8 cellular contexts compared by ENCODE assay signal in the genomic region with DNA sequence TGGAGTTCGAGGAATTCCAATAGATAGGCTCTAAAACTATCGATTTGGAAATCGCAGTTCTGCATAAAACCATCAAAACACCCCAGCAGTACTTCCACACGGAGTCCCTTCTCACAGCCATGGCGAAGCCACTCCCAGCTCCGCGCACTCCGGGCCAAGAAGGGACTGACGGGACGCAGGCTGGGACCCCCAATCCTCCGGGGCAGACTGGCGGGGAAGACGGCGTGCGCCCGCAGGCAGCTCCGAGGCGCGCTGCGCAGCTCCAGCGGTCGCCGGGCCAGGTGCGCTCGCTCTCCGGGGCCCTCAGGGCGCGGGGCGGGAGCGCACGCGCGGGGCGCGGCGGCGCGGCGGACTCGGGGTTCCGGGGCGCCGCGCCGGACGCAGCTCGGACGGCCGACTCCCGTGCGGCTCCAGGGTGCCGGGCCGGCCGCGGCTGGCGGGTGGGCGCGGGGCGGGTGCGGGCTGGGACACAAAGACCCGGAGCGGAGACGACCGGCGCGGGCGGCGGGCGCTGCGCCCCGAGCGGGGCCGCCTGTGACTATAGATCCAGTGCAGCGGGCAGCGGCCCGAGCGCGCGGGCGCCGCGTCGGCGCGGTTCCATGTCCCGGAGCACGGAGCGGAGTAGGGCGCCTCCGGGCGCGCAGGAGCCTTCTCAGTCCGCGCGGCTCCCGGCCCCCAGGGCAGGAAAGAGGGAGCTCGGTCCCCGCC. TPM values are rescaled to one million over a fixed set of nuclear protein-coding genes. Genes with fewer than 3 reads are reported as not detected.
DNase-seq lines count a peak whose midpoint lies in the region; ATAC-seq, FAIRE-seq and TF ChIP-seq lines count a peak whose summit lies in the region.

No MANE protein-coding gene starts in this region.

- no peak overlapping the region for H2AK5ac ChIP-seq in neuronal stem cell (ENCODE audit: low read depth, low read length)

- H2BK5ac ChIP-seq in neuronal stem cell (ENCODE audit: low read length) = peak overlapping the region; percentile 84

- H3K14ac ChIP-seq in neuronal stem cell (ENCODE audit: low read length) = peak overlapping the region; percentile 97

- peak overlapping the region; percentile 96 for H3K18ac ChIP-seq in neuronal stem cell (ENCODE audit: low read length)

- no peaks in the 10 kb centered on the region for H3K27me3 ChIP-seq in neuronal stem cell (ENCODE audit: control insufficient read depth in 3 of 3, insufficient read depth in 3 of 3, low read depth in 1 of 3, low read length in 3 of 3)

- no peak overlapping the region for H3K27ac ChIP-seq in neuronal stem cell (replicated peaks; ENCODE audit: low read length)

- DNase-seq in activated T-cell treated with anti-CD3 and anti-CD28 coated beads, Interleukin-2, amount 50 U/mL, for 48 hours = peak; percentile 35 to 52
- DNase-seq in fibroblast of villous mesenchyme (ENCODE audit: low read depth) (peak; percentile 34), neuronal stem cell (ENCODE audit: low spot score) (no peak), urothelium cell line (ENCODE audit: low spot score) (no peak), SW 1271 (lab: John Stamatoyannopoulos, UW) (no peak)

- H2AFZ ChIP-seq in neuronal stem cell (ENCODE audit: low read length) = no peak overlapping the region

- TF ChIP-seq CTCF in fibroblast of villous mesenchyme (IDR thresholded peaks at IDR 0.05; ENCODE audit: insufficient read depth, low read depth, low read length) = no peak

- ATAC-seq in GM21423 (IDR thresholded peaks at IDR 0.05; ENCODE audit: unreplicated experiment) (peak; percentile 22), HG03575 (IDR thresholded peaks at IDR 0.05; ENCODE audit: extremely low read depth, insufficient number of reproducible peaks, low FRiP score, unreplicated experiment) (peak; percentile 4)

- H3K36me3 ChIP-seq in ES-I3 (ENCODE audit: insufficient read depth, low read length) (no peaks in the 10 kb centered on the region), neuronal stem cell (replicated peaks in 1 of 2; ENCODE audit: control insufficient read depth in 2 of 2, insufficient read depth in 2 of 2, low read length in 2 of 2) (peaks cover 0 to 39% of the 10 kb centered on the region in 2 donors)

- no peak overlapping the region for H3K4ac ChIP-seq in neuronal stem cell (ENCODE audit: low read length)

- H3K4me2 ChIP-seq in neuronal stem cell (ENCODE audit: insufficient read depth, low read length, poor library complexity, severe bottlenecking) = peak overlapping the region; percentile 37

- H3K9me3 ChIP-seq in ES-I3 (ENCODE audit: control insufficient read depth, insufficient read depth, low read length) (no peaks in the 10 kb centered on the region), neuronal stem cell (replicated peaks in 1 of 2; ENCODE audit: control insufficient read depth in 2 of 2, insufficient read depth in 1 of 2, low read depth in 1 of 2, low read length in 2 of 2) (no peaks in the 10 kb centered on the region)

- H2BK15ac ChIP-seq in neuronal stem cell (ENCODE audit: low read length) = no peak overlapping the region

- peak overlapping the region; percentile 84 for H3K4me3 ChIP-seq in fibroblast of villous mesenchyme (ENCODE audit: low read depth, low read length)
- peak overlapping the region; percentile 96 to 100 for H3K4me3 ChIP-seq in neuronal stem cell (ENCODE audit: low read length in 2 of 2)

- peak overlapping the region; percentile 76 for H3K9ac ChIP-seq in ES-I3 (ENCODE audit: low read depth, low read length)
- peak overlapping the region; percentile 94 for H3K9ac ChIP-seq in neuronal stem cell (ENCODE audit: low read depth, low read length, poor library complexity)

- H4K91ac ChIP-seq in neuronal stem cell (ENCODE audit: low read depth, low read length, poor library complexity) = no peak overlapping the region

- peaks cover 34% of the 10 kb centered on the region for H3K4me1 ChIP-seq in ES-I3 (ENCODE audit: insufficient read depth, low read length)
- H3K4me1 ChIP-seq in neuronal stem cell (ENCODE audit: control insufficient read depth in 2 of 2, insufficient read depth in 1 of 2, low read depth in 1 of 2, low read length in 2 of 2) = peaks cover 12 to 17% of the 10 kb centered on the region in 2 donors

- no peak overlapping the region for H2BK12ac ChIP-seq in neuronal stem cell (ENCODE audit: low read length)

- H2BK120ac ChIP-seq in neuronal stem cell (ENCODE audit: low read depth, low read length) = no peak overlapping the region

- no peak overlapping the region for H4K8ac ChIP-seq in neuronal stem cell (ENCODE audit: low read depth, low read length)

- no peak overlapping the region for H3K23ac ChIP-seq in neuronal stem cell (ENCODE audit: low read depth, low read length, poor library complexity)

- peaks cover 4% of the 10 kb centered on the region for H3K79me1 ChIP-seq in neuronal stem cell (ENCODE audit: low read depth, low read length)

- no CpG with 5 or more reads among the region's 98 CpGs for whole genome bisulfite sequencing in neuronal stem cell (ENCODE audit: extremely low coverage in 2 of 2, insufficient read length in 2 of 2, insufficient replicate concordance in 1 of 2), 2 donors

- no peak for FAIRE-seq in urothelium cell line (lab: Jason Lieb, UNC)

RNA-seq across cellular contexts. Expression of gene EFNB2, which starts 0.5 kb away (rescaled TPM):
- 7.4 and 10.8 TPM in 2 replicates for total RNA-seq in fibroblast of villous mesenchyme
- polyA plus RNA-seq in neuronal stem cell (2013, experiment 1 of 2) = 41.2 TPM
- 42.0 TPM for polyA plus RNA-seq in neuronal stem cell (2013, experiment 2 of 2)

RNA-seq across cellular contexts. Expression of gene ARGLU1, which starts 32.9 kb away (rescaled TPM):
- 44.1 and 51.0 TPM in 2 replicates for total RNA-seq in fibroblast of villous mesenchyme
- polyA plus RNA-seq in neuronal stem cell (2013, experiment 1 of 2) = 248 TPM
- 251 TPM for polyA plus RNA-seq in neuronal stem cell (2013, experiment 2 of 2)

Comparison
In these comparisons a context has a peak if more than half of its experiments do, and no peak if none do; other contexts are left out.
1. DNase-seq: peak in activated T-cell treated with anti-CD3 and anti-CD28 coated beads, Interleukin-2, amount 50 U/mL, for 48 hours (2 of 2) and fibroblast of villous mesenchyme (single experiment); none in neuronal stem cell (single experiment), urothelium cell line (single experiment) and SW 1271 (0 of 2).